Comparison of ENCODE assay signal across 1 cellular context in the genomic region with DNA sequence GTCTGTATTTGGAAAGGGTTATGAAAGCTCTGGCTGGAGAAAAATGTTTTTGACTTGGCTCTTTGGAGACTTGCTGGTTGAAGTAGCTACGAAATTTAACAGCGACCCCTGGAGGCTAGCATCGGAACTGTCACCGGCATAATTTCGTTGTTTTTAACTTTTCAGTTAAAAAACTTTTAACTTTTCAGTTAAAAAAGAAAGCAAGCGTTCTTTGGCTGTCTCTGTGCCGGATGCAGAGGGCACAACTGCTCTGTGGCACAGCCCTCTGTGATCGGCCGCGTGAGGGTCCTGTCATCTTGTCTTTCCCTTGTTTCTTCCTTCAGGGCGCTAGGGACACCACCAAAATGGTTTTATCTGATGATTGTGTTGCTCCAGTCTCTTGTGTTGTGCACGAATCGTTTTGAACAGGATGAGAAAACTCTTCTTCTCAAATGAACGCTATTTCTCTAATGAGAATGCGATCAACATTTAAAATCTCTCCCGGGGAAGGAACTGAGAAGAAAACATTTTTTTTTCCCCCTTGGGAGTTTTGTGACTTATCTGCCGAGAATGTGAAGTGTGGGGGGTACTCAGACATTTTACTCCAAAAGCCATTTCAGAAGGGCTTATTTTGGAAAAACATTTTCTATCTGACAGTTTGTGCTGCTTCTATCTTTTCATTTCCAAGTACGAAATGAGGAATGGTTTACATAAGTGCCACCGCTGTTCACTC.
TF ChIP-seq lines count a peak whose summit lies in the region.

No MANE protein-coding gene starts in this region.

TF ChIP-seq in Ishikawa, 13 proteins besides CTCF, POLR2A, EP300 and RAD21 (continued from another document):
- TF ChIP-seq, protein P1, sequence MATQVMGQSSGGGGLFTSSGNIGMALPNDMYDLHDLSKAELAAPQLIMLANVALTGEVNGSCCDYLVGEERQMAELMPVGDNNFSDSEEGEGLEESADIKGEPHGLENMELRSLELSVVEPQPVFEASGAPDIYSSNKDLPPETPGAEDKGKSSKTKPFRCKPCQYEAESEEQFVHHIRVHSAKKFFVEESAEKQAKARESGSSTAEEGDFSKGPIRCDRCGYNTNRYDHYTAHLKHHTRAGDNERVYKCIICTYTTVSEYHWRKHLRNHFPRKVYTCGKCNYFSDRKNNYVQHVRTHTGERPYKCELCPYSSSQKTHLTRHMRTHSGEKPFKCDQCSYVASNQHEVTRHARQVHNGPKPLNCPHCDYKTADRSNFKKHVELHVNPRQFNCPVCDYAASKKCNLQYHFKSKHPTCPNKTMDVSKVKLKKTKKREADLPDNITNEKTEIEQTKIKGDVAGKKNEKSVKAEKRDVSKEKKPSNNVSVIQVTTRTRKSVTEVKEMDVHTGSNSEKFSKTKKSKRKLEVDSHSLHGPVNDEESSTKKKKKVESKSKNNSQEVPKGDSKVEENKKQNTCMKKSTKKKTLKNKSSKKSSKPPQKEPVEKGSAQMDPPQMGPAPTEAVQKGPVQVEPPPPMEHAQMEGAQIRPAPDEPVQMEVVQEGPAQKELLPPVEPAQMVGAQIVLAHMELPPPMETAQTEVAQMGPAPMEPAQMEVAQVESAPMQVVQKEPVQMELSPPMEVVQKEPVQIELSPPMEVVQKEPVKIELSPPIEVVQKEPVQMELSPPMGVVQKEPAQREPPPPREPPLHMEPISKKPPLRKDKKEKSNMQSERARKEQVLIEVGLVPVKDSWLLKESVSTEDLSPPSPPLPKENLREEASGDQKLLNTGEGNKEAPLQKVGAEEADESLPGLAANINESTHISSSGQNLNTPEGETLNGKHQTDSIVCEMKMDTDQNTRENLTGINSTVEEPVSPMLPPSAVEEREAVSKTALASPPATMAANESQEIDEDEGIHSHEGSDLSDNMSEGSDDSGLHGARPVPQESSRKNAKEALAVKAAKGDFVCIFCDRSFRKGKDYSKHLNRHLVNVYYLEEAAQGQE (IDR thresholded peaks at IDR 0.05; ENCODE audit: low read depth): no peak
- TF ChIP-seq TCF12 (IDR thresholded peaks at IDR 0.05; ENCODE audit: low read depth): no peak
- no peak for TF ChIP-seq YY1 (IDR thresholded peaks at IDR 0.05; ENCODE audit: low read depth)
- no peak for TF ChIP-seq CREB1 (IDR thresholded peaks at IDR 0.05; ENCODE audit: low read depth)
- no peak for TF ChIP-seq TAF1 (IDR thresholded peaks at IDR 0.05; ENCODE audit: low read depth)
- TF ChIP-seq FOXM1 (IDR thresholded peaks at IDR 0.05; ENCODE audit: borderline replicate concordance, low read depth): no peak
